ENCODE assay signal across 8 cellular contexts in genomic region chr15:63601026-63601726, GRCh38. TPM values are rescaled to one million over a fixed set of nuclear protein-coding genes. Genes with fewer than 3 reads are reported as not detected.
A peak's percentile ranks its signal among the peaks of the same experiment; 100 is the strongest.
DNase-seq lines count a peak whose midpoint lies in the region; ATAC-seq and TF ChIP-seq lines count a peak whose summit lies in the region.

No MANE protein-coding gene starts in this region.

- DNase-seq in Daoy (ENCODE audit: low read depth) = peak; percentile 34
- DNase-seq in NCI-H345 (lab: John Stamatoyannopoulos, UW) = peak; percentile 24
- DNase-seq in activated T-cell treated with anti-CD3 and anti-CD28 coated beads, Interleukin-2, amount 50 U/mL, for 48 hours = peak; percentile 65 to 69
- DNase-seq in fibroblast of peridontal ligament (ENCODE audit: extremely low read depth) = peak; percentile 43
- DNase-seq in omental fat pad (ENCODE audit: low spot score) = no peak
- no peak for DNase-seq in dedifferentiated amniotic fluid mesenchymal stem cell (ENCODE audit: extremely low spot score)
- no peak for DNase-seq in NCI-H1048 (lab: John Stamatoyannopoulos, UW)

- TF ChIP-seq CTCF in omental fat pad (IDR thresholded peaks at IDR 0.05) = no peak

- ATAC-seq in GM21737 (IDR thresholded peaks at IDR 0.05; ENCODE audit: unreplicated experiment) (peak; percentile 16), omental fat pad (ENCODE audit: low FRiP score) (peak; percentile 8)

RNA-seq across cellular contexts. Expression of gene FBXL22, which starts 4.0 kb away (rescaled TPM):
- total RNA-seq in Daoy (2014; rRNA removed; shearing (Covaris generic)) = 0.06 TPM in 1 of 2 replicates, not detected in the other
- total RNA-seq in omental fat pad = 1 to 10 TPM in 1 of 4 donors, under 1 TPM in 2, not detected in 1; 0.56 to 2.8 (median 0.60) TPM

Comparison
In these comparisons a context has a peak if more than half of its experiments do, and no peak if none do; other contexts are left out.
1. DNase-seq: peak in Daoy (single experiment), NCI-H345 (single experiment), activated T-cell treated with anti-CD3 and anti-CD28 coated beads, Interleukin-2, amount 50 U/mL, for 48 hours (2 of 2) and fibroblast of peridontal ligament (single experiment); none in omental fat pad (single experiment), dedifferentiated amniotic fluid mesenchymal stem cell (single experiment) and NCI-H1048 (single experiment).